ENCODE assay signal across 8 cellular contexts in the genomic region with DNA sequence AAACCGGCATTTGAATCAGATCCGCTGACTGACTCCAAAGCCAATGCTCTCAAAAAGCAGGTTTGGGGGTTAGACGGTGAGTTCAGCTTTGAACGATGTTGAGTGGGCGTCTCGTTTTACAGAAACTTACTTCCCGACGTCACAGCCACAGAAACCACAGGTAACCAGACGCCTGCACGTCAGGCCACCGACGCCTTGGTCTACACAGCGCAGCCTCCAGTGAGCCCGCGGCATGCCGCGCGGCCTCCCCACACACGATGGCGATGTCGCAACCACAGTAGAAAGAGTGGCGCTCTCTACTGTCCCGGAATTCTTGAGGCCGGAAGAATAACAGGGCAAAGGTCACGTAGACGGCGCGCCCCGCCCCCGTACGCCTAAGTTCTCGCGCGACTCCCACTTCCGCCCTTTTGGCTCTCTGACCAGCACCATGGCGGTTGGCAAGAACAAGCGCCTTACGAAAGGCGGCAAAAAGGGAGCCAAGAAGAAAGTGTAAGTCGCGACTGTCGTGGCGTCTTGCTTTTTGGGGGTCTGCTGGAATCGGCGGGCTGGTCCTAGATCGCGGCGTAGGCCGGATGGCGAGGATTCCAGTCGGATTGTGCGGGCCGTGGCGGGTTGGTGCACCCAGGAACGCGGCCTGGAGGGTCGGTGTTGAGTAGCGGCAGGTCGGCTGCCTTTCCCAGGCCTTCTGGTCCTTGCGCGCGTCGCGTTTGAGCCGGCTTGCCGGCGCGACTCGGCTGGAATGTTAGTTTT. TPM values are rescaled to one million over a fixed set of nuclear protein-coding genes. Genes with fewer than 3 reads are reported as not detected.
A peak's percentile ranks its signal among the peaks of the same experiment; 100 is the strongest.
DNase-seq lines count a peak whose midpoint lies in the region; ATAC-seq and TF ChIP-seq lines count a peak whose summit lies in the region.

A gene (plus strand): TSS at position 403 of the 750 bp plus-strand sequence. CDS start 25 bp downstream, at position 428.

- peak within 1 kb of the TSS; percentile 26 to 95 (median 84) for H3K27ac ChIP-seq in dorsolateral prefrontal cortex

- no peak for TF ChIP-seq POLR2A in lower leg skin (IDR thresholded peaks at IDR 0.05)

- peak; percentile 67 to 99 (median 96) for TF ChIP-seq CTCF in dorsolateral prefrontal cortex (IDR thresholded peaks at IDR 0.05 in 54 of 56, conservative IDR thresholded peaks at IDR 0.05 in 2 of 56; ENCODE audit: low read depth in 1 of 56, partially characterized antibody in 56 of 56)
- peak in 1 of 3 donors; percentile 71 for TF ChIP-seq CTCF in lower leg skin (IDR thresholded peaks at IDR 0.05)

- DNase-seq in CD1c-positive myeloid dendritic cell (ENCODE audit: extremely low spot score) (peak; percentile 99), NCI-H774 (lab: John Stamatoyannopoulos, UW) (peak; percentile 83), dorsolateral prefrontal cortex (peak; percentile 93 to 97 (median 96)), lower leg skin (ENCODE audit: low spot score in 2 of 2) (peak; percentile 97 to 99)
- peak; percentile 97 to 98 for DNase-seq in activated CD4-positive, alpha-beta T cell treated with anti-CD3 and anti-CD28 coated beads, Interleukin-2, amount 50 U/mL, for 48 hours
- DNase-seq in stimulated activated CD4-positive, alpha-beta T cell treated with anti-CD3 and anti-CD28 coated beads, TNF-alpha, amount 100 ng/mL, for 1 hour (ENCODE audit: low read depth in 3 of 3, low spot score in 1 of 3) = peak; percentile 91 to 99 (median 98)

- H3K27me3 ChIP-seq in dorsolateral prefrontal cortex = no peaks in the 10 kb centered on the region

- H3K4me3 ChIP-seq in dorsolateral prefrontal cortex = peak within 1 kb of the TSS; percentile 51 to 96 (median 83)
- H3K4me3 ChIP-seq in lower leg skin (ENCODE audit: low read depth, poor library complexity, severe bottlenecking) = peak within 1 kb of the TSS; percentile 83

- ATAC-seq in GM19372 (IDR thresholded peaks at IDR 0.05; ENCODE audit: low read depth, unreplicated experiment) (peak; percentile 92), HG03565 (IDR thresholded peaks at IDR 0.05; ENCODE audit: unreplicated experiment) (peak; percentile 91)

- WGBS in lower leg skin, 2 donors = 1 to 2% methylated on average over 51 to 53 of the region's 69 CpGs

- intact Hi-C loops in dorsolateral prefrontal cortex (cut with DNase I) (loop anchor here in 1 of 2 donors (2.0 to 5.0 kb wide), 2 partner anchors 85 to 663 kb away; a partner anchor contains a TSS), lower leg skin (cut with DNase I; ENCODE audit: low total_unique reads) (no loop called here)

RNA-seq across cellular contexts. Expression of the gene that starts here (rescaled TPM):
- 100 to 1,000 TPM; 289 to 622 (median 457) TPM for total RNA-seq in dorsolateral prefrontal cortex
- 1,000 to 10,000 TPM; 2,776 to 4,436 (median 3,829) TPM for total RNA-seq in lower leg skin

Comparison
In these comparisons a context has a peak if more than half of its experiments do, and no peak if none do; other contexts are left out.
1. Peak in every context shown above with its lines: DNase-seq, ATAC-seq, H3K4me3 ChIP-seq and H3K27ac ChIP-seq.
2. RNA of the gene that starts here (total RNA-seq): 2,776 to 4,436 TPM in lower leg skin; 289 to 622 TPM in dorsolateral prefrontal cortex; every median in the first group is over 4 times any median in the second.